Comparison of ENCODE assay signal across 18 cellular contexts in genomic region chrX:19864736-19865135, GRCh38. TPM values are rescaled to one million over a fixed set of nuclear protein-coding genes. Genes with fewer than 3 reads are reported as not detected.
DNase-seq lines count a peak whose midpoint lies in the region; ATAC-seq and TF ChIP-seq lines count a peak whose summit lies in the region.
"Had no signal": no experiment of that assay in that cellular context is flagged by ENCODE, and none has a peak within 500 bp of the region (broad histone marks: within the 10 kb centered on the region; RNA-seq: fewer than 3 reads in every experiment).

No MANE protein-coding gene starts in this region.

- peaks cover 93% of the 10 kb centered on the region for H3K4me1 Mint-ChIP-seq in CD14-positive monocyte
- H3K4me1 Mint-ChIP-seq in naive B cell, result peaks cover 51 to 93% (median 55%) of the 10 kb centered on the region in 3 donors

- peaks cover 4 to 7% of the 10 kb centered on the region in 2 donors for H3K36me3 Mint-ChIP-seq in CD14-positive monocyte
- no peaks in the 10 kb centered on the region for H3K36me3 Mint-ChIP-seq in naive B cell

- H3K4me3 Mint-ChIP-seq in CD14-positive monocyte, result peak overlapping the region; percentile 24 to 60
- H3K4me3 Mint-ChIP-seq in naive B cell, result peak overlapping the region in 7 of 8 donors; percentile 2 to 92 (median 90)
- H3K4me3 Mint-ChIP-seq: activated CD4-positive, alpha-beta T cell treated with anti-CD3 and anti-CD28 coated beads, Interleukin-2, amount 10 ng/mL, durations not matched to agents 7 days and 5 days; activated naive CD4-positive, alpha-beta T cell treated with anti-CD3 and anti-CD28 coated beads, Interleukin-2, amount 10 ng/mL, durations not matched to agents 7 days and 5 days; endodermal cell had no signal

- H3K9me3 Mint-ChIP-seq in CD14-positive monocyte (peaks cover 0 to 5% (median 0%) of the 10 kb centered on the region in 7 donors), naive B cell (peaks cover 0 to 1% (median 0%) of the 10 kb centered on the region in 7 donors)
- H3K9me3 Mint-ChIP-seq: activated CD4-positive, alpha-beta T cell treated with anti-CD3 and anti-CD28 coated beads, Interleukin-2, amount 10 ng/mL, durations not matched to agents 7 days and 5 days; activated naive CD4-positive, alpha-beta T cell treated with anti-CD3 and anti-CD28 coated beads, Interleukin-2, amount 10 ng/mL, durations not matched to agents 7 days and 5 days had no signal

- intact Hi-C loops in CD14-positive monocyte (cut with micrococcal nuclease), result no loop called here

- peak overlapping the region; percentile 57 for H3K4me3 ChIP-seq in GM12865 (ENCODE audit: low read depth, low read length)
- H3K4me3 ChIP-seq: heart left ventricle, lung, pancreas had no signal

- DNase-seq in CD14-positive monocyte (ENCODE audit: low spot score) (no peak), GM12865 (ENCODE audit: low read depth) (peak; percentile 73), NOMO-1 treated with DMSO at 0.1 percent for 48 hours (lab: John Stamatoyannopoulos, UW; ENCODE audit: unreplicated experiment) (peak; percentile 22), naive B cell (no peak), NCI-H345 (lab: John Stamatoyannopoulos, UW) (no peak)
- DNase-seq: activated CD4-positive, alpha-beta T cell treated with anti-CD3 and anti-CD28 coated beads, Interleukin-2, amount 10 ng/mL, durations not matched to agents 7 days and 5 days; activated naive CD4-positive, alpha-beta T cell treated with anti-CD3 and anti-CD28 coated beads, Interleukin-2, amount 10 ng/mL, durations not matched to agents 7 days and 5 days; activated T-cell treated with anti-CD3 and anti-CD28 coated beads for 4 hours; endodermal cell; IMR-90; NCI-H2171 treated with DMSO at 0.1 percent for 48 hours; pancreas had no signal

- ATAC-seq in naive B cell (ENCODE audit: low read depth in 2 of 2) (no peak), GM18870 (IDR thresholded peaks at IDR 0.05; ENCODE audit: unreplicated experiment) (no peak), HG03045 (IDR thresholded peaks at IDR 0.05; ENCODE audit: unreplicated experiment) (no peak), GM19455 (IDR thresholded peaks at IDR 0.05; ENCODE audit: unreplicated experiment) (no peak)
- ATAC-seq: heart left ventricle, sciatic nerve had no signal

- TF ChIP-seq CTCF in CD14-positive monocyte (IDR thresholded peaks at IDR 0.05), result no peak
- no peak for TF ChIP-seq CTCF in GM12865 (IDR thresholded peaks at IDR 0.05; ENCODE audit: insufficient read depth, low read depth, low read length, missing control alignments)

- peaks cover 0 to 14% (median 2%) of the 10 kb centered on the region in 3 donors for H3K27me3 Mint-ChIP-seq in CD14-positive monocyte (ENCODE audit: low read depth in 3 of 3)
- no peaks in the 10 kb centered on the region for H3K27me3 Mint-ChIP-seq in naive B cell
- H3K27me3 Mint-ChIP-seq: activated CD4-positive, alpha-beta T cell treated with anti-CD3 and anti-CD28 coated beads, Interleukin-2, amount 10 ng/mL, durations not matched to agents 7 days and 5 days; activated naive CD4-positive, alpha-beta T cell treated with anti-CD3 and anti-CD28 coated beads, Interleukin-2, amount 10 ng/mL, durations not matched to agents 7 days and 5 days had no signal

- peak overlapping the region; percentile 85 to 95 (median 93) for H3K27ac Mint-ChIP-seq in CD14-positive monocyte
- peak overlapping the region in 5 of 6 donors; percentile 56 to 100 (median 97) for H3K27ac Mint-ChIP-seq in naive B cell
- H3K27ac Mint-ChIP-seq: endodermal cell had no signal

RNA-seq across cellular contexts. Expression of gene SH3KBP1, which starts 22.7 kb away (rescaled TPM):
- polyA plus RNA-seq in CD14-positive monocyte (10 to 100 TPM; 59.3 to 87.7 TPM), naive B cell (ENCODE audit: low read depth in 6 of 6) (10 to 100 TPM; 18.1 to 60.4 (median 48.1) TPM)

Comparison
In these comparisons a context has a peak if more than half of its experiments do, and no peak if none do; other contexts are left out.
1. DNase-seq: peak in GM12865 (single experiment) and NOMO-1 treated with DMSO at 0.1 percent for 48 hours (single experiment); none in CD14-positive monocyte (single experiment), naive B cell (single experiment) and NCI-H345 (single experiment).